In genomic region chr15:84588053-84588874, GRCh38 we compare ENCODE assay signal across 1 cellular context.
TF ChIP-seq lines count a peak whose summit lies in the region.

No MANE protein-coding gene starts in this region.

TF ChIP-seq in HepG2, 621 proteins besides CTCF, POLR2A, EP300 and RAD21 (continued from another document and continues in another):
- TF ChIP-seq RERE (CRISPR knock-in tag; IDR thresholded peaks at IDR 0.05; ENCODE audit: low read depth) = no peak
- TF ChIP-seq BHLHE40 (IDR thresholded peaks at IDR 0.05; ENCODE audit: low read length) = no peak
- TF ChIP-seq RORA (CRISPR knock-in tag; IDR thresholded peaks at IDR 0.05) = no peak
- TF ChIP-seq ZNF644 (CRISPR knock-in tag; IDR thresholded peaks at IDR 0.05; ENCODE audit: low read depth) = no peak
- TF ChIP-seq PLRG1 (conservative IDR thresholded peaks at IDR 0.05) = no peak
- TF ChIP-seq UBTF (CRISPR knock-in tag; IDR thresholded peaks at IDR 0.05) = peak; percentile 66
- TF ChIP-seq ZNF430 (CRISPR knock-in tag; IDR thresholded peaks at IDR 0.05) = no peak
- 0 out of 2 replicates have a peak, but pooled peaks have one; percentile 13 for TF ChIP-seq MYNN (CRISPR knock-in tag; IDR thresholded peaks at IDR 0.05; ENCODE audit: low read depth)
- no peak for TF ChIP-seq ZNF501 (CRISPR knock-in tag; IDR thresholded peaks at IDR 0.05)
- no peak for TF ChIP-seq ZFP82 (CRISPR knock-in tag; IDR thresholded peaks at IDR 0.05; ENCODE audit: borderline replicate concordance)
- TF ChIP-seq ZNF556 (CRISPR knock-in tag; IDR thresholded peaks at IDR 0.05; ENCODE audit: borderline replicate concordance) = no peak
- TF ChIP-seq ZNF747 (CRISPR knock-in tag; IDR thresholded peaks at IDR 0.05; ENCODE audit: borderline replicate concordance) = no peak
- no peak for TF ChIP-seq FOXO1 (CRISPR knock-in tag; IDR thresholded peaks at IDR 0.05)
- TF ChIP-seq ZNF572 (CRISPR knock-in tag; IDR thresholded peaks at IDR 0.05) = no peak
- no peak for TF ChIP-seq FUBP1 (CRISPR knock-in tag; IDR thresholded peaks at IDR 0.05; ENCODE audit: borderline replicate concordance)
- TF ChIP-seq ATF3 (CRISPR knock-in tag; IDR thresholded peaks at IDR 0.05) = no peak
- no peak for TF ChIP-seq DDIT3 (CRISPR knock-in tag; IDR thresholded peaks at IDR 0.05)
- TF ChIP-seq SIX4 (CRISPR knock-in tag; IDR thresholded peaks at IDR 0.05) = no peak
- TF ChIP-seq RARA (CRISPR knock-in tag; IDR thresholded peaks at IDR 0.05) = no peak; the same call in 1 of the 2 replicates
- no peak for TF ChIP-seq ZNF468 (CRISPR knock-in tag; IDR thresholded peaks at IDR 0.05)
- TF ChIP-seq TCF12 (IDR thresholded peaks at IDR 0.05) = no peak
- TF ChIP-seq TCF12 (CRISPR knock-in tag; IDR thresholded peaks at IDR 0.05) = no peak
- no peak for TF ChIP-seq ZNF792 (CRISPR knock-in tag; IDR thresholded peaks at IDR 0.05)
- TF ChIP-seq ZSCAN31 (CRISPR knock-in tag; IDR thresholded peaks at IDR 0.05; ENCODE audit: low read depth) = no peak
- TF ChIP-seq MYPOP (CRISPR knock-in tag; IDR thresholded peaks at IDR 0.05) = no peak
- TF ChIP-seq FIP1L1 (IDR thresholded peaks at IDR 0.05; ENCODE audit: borderline replicate concordance, insufficient read depth, low read depth, low read length) = no peak
- no peak for TF ChIP-seq SAFB2 (CRISPR knock-in tag; IDR thresholded peaks at IDR 0.05; ENCODE audit: borderline replicate concordance, low read depth)
- TF ChIP-seq ZNF781 (CRISPR knock-in tag; IDR thresholded peaks at IDR 0.05; ENCODE audit: borderline replicate concordance, not compliant biosample characterization) = no peak
- TF ChIP-seq SNAPC2 (CRISPR knock-in tag; IDR thresholded peaks at IDR 0.05) = no peak
- TF ChIP-seq SKIL (CRISPR knock-in tag; IDR thresholded peaks at IDR 0.05; ENCODE audit: borderline replicate concordance) = no peak
- no peak for TF ChIP-seq CHD4 (IDR thresholded peaks at IDR 0.05; ENCODE audit: borderline replicate concordance, low read length)
- TF ChIP-seq ZNF460 (CRISPR knock-in tag; IDR thresholded peaks at IDR 0.05; ENCODE audit: borderline replicate concordance) = no peak
- no peak for TF ChIP-seq ZNF563 (CRISPR knock-in tag; IDR thresholded peaks at IDR 0.05)
- no peak for TF ChIP-seq NFIB (CRISPR knock-in tag; IDR thresholded peaks at IDR 0.05; ENCODE audit: borderline replicate concordance)
- TF ChIP-seq MYC (CRISPR knock-in tag; IDR thresholded peaks at IDR 0.05; ENCODE audit: borderline replicate concordance) = no peak
- TF ChIP-seq AHR (CRISPR knock-in tag; IDR thresholded peaks at IDR 0.05) = no peak
- no peak for TF ChIP-seq MZF1 (CRISPR knock-in tag; IDR thresholded peaks at IDR 0.05; ENCODE audit: borderline replicate concordance)
- TF ChIP-seq GTF2F1 (IDR thresholded peaks at IDR 0.05; ENCODE audit: low read length) = no peak
- no peak for TF ChIP-seq KDM4B (CRISPR knock-in tag; IDR thresholded peaks at IDR 0.05)
- no peak for TF ChIP-seq REST (IDR thresholded peaks at IDR 0.05; ENCODE audit: borderline replicate concordance in 1 of 2, low read depth in 1 of 2, low read length in 2 of 2)
- TF ChIP-seq NR2F2 (IDR thresholded peaks at IDR 0.05; ENCODE audit: borderline replicate concordance, low read depth) = no peak
- no peak for TF ChIP-seq NR3C1 (CRISPR knock-in tag; IDR thresholded peaks at IDR 0.05)
